ENCODE assay signal across 17 cellular contexts in the genomic region with DNA sequence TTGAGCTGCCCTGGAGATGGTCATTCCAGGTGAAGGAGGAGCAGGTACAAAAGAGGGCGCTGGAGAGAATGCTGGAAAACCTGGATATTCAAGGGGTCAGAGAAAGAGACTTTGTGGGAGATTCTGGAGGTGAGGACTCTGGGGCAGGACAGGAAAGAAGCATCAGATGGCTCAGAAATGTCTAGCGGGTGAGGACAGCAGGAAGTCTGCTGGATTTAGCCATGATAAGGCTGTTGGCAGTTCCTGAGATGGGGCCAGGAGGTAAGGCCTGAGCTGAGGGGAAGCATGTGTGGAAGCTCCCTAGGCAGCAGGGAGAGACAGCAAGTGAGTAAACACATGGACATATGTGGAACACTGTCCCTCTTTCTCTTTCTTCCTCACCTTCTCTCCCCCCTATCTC. TPM values are rescaled to one million over a fixed set of nuclear protein-coding genes. Genes with fewer than 3 reads are reported as not detected.
"Had no signal": no experiment of that assay in that cellular context is flagged by ENCODE, and none has a peak within 500 bp of the region (broad histone marks: within the 10 kb centered on the region; RNA-seq: fewer than 3 reads in every experiment).

No MANE protein-coding gene starts in this region.

- H3K4me1 ChIP-seq: ascending aorta had no signal

- H3K9me3 ChIP-seq: ascending aorta, heart left ventricle, testis, upper lobe of right lung had no signal

- DNase-seq: activated naive CD8-positive, alpha-beta T cell treated with anti-CD3 and anti-CD28 coated beads, Interleukin-2, amount 50 U/mL, for 24 hours; activated T-cell treated with anti-CD3 and anti-CD28 coated beads, Interleukin-2, amount 50 U/mL, for 48 hours; effector CD4-positive, alpha-beta T cell; heart left ventricle; stimulated activated CD4-positive, alpha-beta T cell treated with anti-CD3 and anti-CD28 coated beads, Interleukin-4, amount 100 ng/mL, for 1 hour; stimulated activated CD8-positive, alpha-beta memory T cell treated with anti-CD3 and anti-CD28 coated beads, Interleukin-4, amount 100 ng/mL, for 48 hours; T-cell; testis; upper lobe of right lung had no signal

- H3K27me3 ChIP-seq: ascending aorta, testis had no signal

- H3K4me3 ChIP-seq: ascending aorta, coronary artery, heart left ventricle, testis, upper lobe of right lung had no signal

- H3K27ac Mint-ChIP-seq: activated naive CD8-positive, alpha-beta T cell treated with anti-CD3 and anti-CD28 coated beads, Interleukin-2, amount 50 U/mL, for 24 hours; stimulated activated naive CD8-positive, alpha-beta T cell treated with anti-CD3 and anti-CD28 coated beads, Interleukin-15, Interleukin-2, amounts not matched to agents 100 ng/mL and 50 ng/mL, for 24 hours had no signal

- H3K4me3 Mint-ChIP-seq: activated naive CD8-positive, alpha-beta T cell treated with anti-CD3 and anti-CD28 coated beads, Interleukin-2, amount 50 U/mL, for 24 hours; natural killer cell treated with Interleukin-12 subunit alpha and Interleukin-12 subunit beta and Interleukin-15 and Interleukin-18, amount 100 ng/mL, for 72 hours; stimulated activated naive CD8-positive, alpha-beta T cell treated with anti-CD3 and anti-CD28 coated beads, Interleukin-15, Interleukin-2, amounts not matched to agents 100 ng/mL and 50 ng/mL, for 24 hours; T-cell had no signal

- H3K9me3 Mint-ChIP-seq: activated naive CD8-positive, alpha-beta T cell treated with anti-CD3 and anti-CD28 coated beads, Interleukin-2, amount 50 U/mL, for 24 hours; natural killer cell treated with Interleukin-12 subunit alpha and Interleukin-12 subunit beta and Interleukin-15 and Interleukin-18, amount 100 ng/mL, for 72 hours; stimulated activated naive CD8-positive, alpha-beta T cell treated with anti-CD3 and anti-CD28 coated beads, Interleukin-15, Interleukin-2, amounts not matched to agents 100 ng/mL and 50 ng/mL, for 24 hours; T-cell had no signal

- H3K36me3 Mint-ChIP-seq: natural killer cell treated with Interleukin-12 subunit alpha and Interleukin-12 subunit beta and Interleukin-15 and Interleukin-18, amount 100 ng/mL, for 72 hours; T-cell had no signal

- H3K27ac ChIP-seq: ascending aorta, coronary artery, heart left ventricle, testis, upper lobe of right lung had no signal

- H3K36me3 ChIP-seq: ascending aorta, heart left ventricle, upper lobe of right lung had no signal

RNA-seq across cellular contexts. Expression of a gene that starts 1.5 kb away (rescaled TPM):
- total RNA-seq: ascending aorta, bronchial epithelial cell, fibroblast of lung, osteocyte, renal cortical epithelial cell had no signal
